8 cellular contexts compared by ENCODE assay signal in the genomic region with DNA sequence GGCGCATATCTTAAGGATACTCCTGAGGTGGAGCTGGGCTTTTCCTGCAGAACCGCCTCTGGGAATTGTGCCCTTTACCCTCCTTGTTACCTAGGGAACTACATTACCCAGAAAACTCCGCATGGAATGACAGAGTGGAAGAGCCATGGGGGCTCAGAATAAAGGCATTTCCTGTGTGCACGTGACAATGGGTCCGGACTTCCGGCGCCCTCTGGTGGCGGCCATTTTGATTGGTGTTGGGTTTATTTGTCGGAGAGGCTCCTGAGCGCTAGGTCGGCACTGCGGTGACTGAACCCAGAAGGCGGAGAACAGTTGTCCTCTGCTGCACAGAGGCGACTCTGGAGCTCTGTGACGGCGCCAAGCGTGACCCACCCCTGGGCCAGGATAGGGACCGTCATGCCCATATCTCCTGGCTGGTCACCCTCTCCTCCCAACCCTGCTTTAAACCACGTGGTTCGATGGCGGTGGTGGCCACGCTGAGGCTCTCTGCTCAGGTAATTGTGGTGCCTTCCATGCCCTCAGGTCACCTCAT. TPM values are rescaled to one million over a fixed set of nuclear protein-coding genes. Genes with fewer than 3 reads are reported as not detected.
A peak's percentile ranks its signal among the peaks of the same experiment; 100 is the strongest.
DNase-seq lines count a peak whose midpoint lies in the region; ATAC-seq, FAIRE-seq and TF ChIP-seq lines count a peak whose summit lies in the region.

A gene (plus strand): TSS at position 229 of the 532 bp plus-strand sequence. CDS start 230 bp downstream, at position 459.

- peaks cover 3% of the 10 kb centered on the region; the same call in 1 of the 2 replicates for H3K36me3 ChIP-seq in MM.1S (replicated peaks; ENCODE audit: insufficient read depth, low read length)
- no peaks in the 10 kb centered on the region for H3K36me3 ChIP-seq in upper lobe of left lung

- no peak within 1 kb of the TSS for H3K4me2 ChIP-seq in MM.1S (ENCODE audit: low read depth, low read length)

- WGBS in upper lobe of left lung, 2 donors: 33 to 54% methylated on average over 8 to 22 of the region's 22 CpGs

- H2AFZ ChIP-seq in MM.1S (ENCODE audit: low read length): no peak within 1 kb of the TSS

- no peak for TF ChIP-seq EP300 in upper lobe of left lung (IDR thresholded peaks at IDR 0.05)

- POLR2A ChIA-PET in naive thymus-derived CD8-positive, alpha-beta T cell (lab: Charles Lee): no interaction called here

- H3K9me3 Mint-ChIP-seq in naive thymus-derived CD8-positive, alpha-beta T cell: no peaks in the 10 kb centered on the region

- no peak for TF ChIP-seq POLR2A in upper lobe of left lung (IDR thresholded peaks at IDR 0.05)

- peaks cover 63% of the 10 kb centered on the region for H3K79me2 ChIP-seq in MM.1S (ENCODE audit: low read length)

- H3K4me3 ChIP-seq in MM.1S (ENCODE audit: low read length) (no peak within 1 kb of the TSS), upper lobe of left lung (peak within 1 kb of the TSS in 3 of 4 donors; percentile 36 to 50 (median 45))

- H3F3A ChIP-seq in MM.1S (ENCODE audit: insufficient read depth, low read length): no peaks in the 10 kb centered on the region

- H3K27me3 Mint-ChIP-seq in naive thymus-derived CD8-positive, alpha-beta T cell: no peaks in the 10 kb centered on the region

- H3K4me1 ChIP-seq in MM.1S (ENCODE audit: low read length) (no peaks in the 10 kb centered on the region), upper lobe of left lung (peaks cover 0 to 3% (median 0%) of the 10 kb centered on the region in 4 donors)

- peaks cover 0 to 37% (median 11%) of the 10 kb centered on the region in 3 donors for H3K36me3 Mint-ChIP-seq in naive thymus-derived CD8-positive, alpha-beta T cell

- peak; percentile 63 to 83 for ATAC-seq in naive thymus-derived CD8-positive, alpha-beta T cell
- peak; percentile 65 to 85 for ATAC-seq in upper lobe of left lung (ENCODE audit: low FRiP score in 2 of 2)

- TF ChIP-seq CTCF in MM.1S (IDR thresholded peaks at IDR 0.05; ENCODE audit: low read length) (peak; percentile 24), upper lobe of left lung (IDR thresholded peaks at IDR 0.05) (peak in 5 of 6 experiments; percentile 15 to 41 (median 33))

- H3K27ac ChIP-seq in MM.1S (ENCODE audit: low read length): no peak within 1 kb of the TSS
- peak within 1 kb of the TSS in 1 of 4 donors; percentile 69 for H3K27ac ChIP-seq in upper lobe of left lung

- H3K4me3 Mint-ChIP-seq in naive thymus-derived CD8-positive, alpha-beta T cell: peak within 1 kb of the TSS in 2 of 10 donors; percentile 12 to 68

- H3K27ac Mint-ChIP-seq in naive thymus-derived CD8-positive, alpha-beta T cell: peak within 1 kb of the TSS in 8 of 10 donors; percentile 10 to 76 (median 44)

- peaks cover 20 to 49% (median 27%) of the 10 kb centered on the region in 4 donors for H3K4me1 Mint-ChIP-seq in naive thymus-derived CD8-positive, alpha-beta T cell

- no peak within 1 kb of the TSS for H3K9ac ChIP-seq in MM.1S (ENCODE audit: low read length)

- H3K27me3 ChIP-seq in MM.1S (replicated peaks; ENCODE audit: insufficient read depth, low read length): no peaks in the 10 kb centered on the region
- H3K27me3 ChIP-seq in upper lobe of left lung: no peaks in the 10 kb centered on the region

- no peaks in the 10 kb centered on the region for H4K20me1 ChIP-seq in MM.1S (ENCODE audit: insufficient read depth, low read length)

- FAIRE-seq in frontal cortex (lab: Jason Lieb, UNC): no peak
- FAIRE-seq in GM19239 (lab: Jason Lieb, UNC): no peak

- H3K9me3 ChIP-seq in MM.1S (replicated peaks; ENCODE audit: insufficient read depth, low read length) (no peaks in the 10 kb centered on the region), upper lobe of left lung (no peaks in the 10 kb centered on the region)

- no peaks in the 10 kb centered on the region for H3K9me2 ChIP-seq in MM.1S (replicated peaks; ENCODE audit: insufficient read depth, low read length)

- DNase-seq in CD1c-positive myeloid dendritic cell (ENCODE audit: extremely low spot score) (peak; percentile 20), MM.1S (no peak), frontal cortex (ENCODE audit: low spot score in 2 of 2) (peak; percentile 52 to 69), upper lobe of left lung (peak in 1 of 2 donors; percentile 42), HCEC 1CT (no peak), GM19239 (ENCODE audit: insufficient read length, low spot score) (no peak)
- peak; percentile 79 for DNase-seq in activated effector memory CD4-positive, alpha-beta T cell treated with anti-CD3 and anti-CD28 coated beads, Interleukin-2, amount 50 U/mL, for 16 hours
- DNase-seq in naive thymus-derived CD8-positive, alpha-beta T cell: peak in 9 of 10 donors; percentile 14 to 75 (median 19)

RNA-seq across cellular contexts. Expression of the gene that starts here (rescaled TPM):
- total RNA-seq in frontal cortex (20.8 TPM), upper lobe of left lung (10 to 100 TPM; 10.2 to 32.5 (median 16.4) TPM)
- total RNA-seq in naive thymus-derived CD8-positive, alpha-beta T cell: 10 to 100 TPM; 29.1 to 29.9 TPM
- polyA plus RNA-seq in naive thymus-derived CD8-positive, alpha-beta T cell: 1 to 10 TPM in 1 of 3 donors, under 1 TPM in 2; 0.27 to 1.3 (median 0.76) TPM

Comparison
In these comparisons a context has a peak if more than half of its experiments do, and no peak if none do; other contexts are left out.
1. DNase-seq: peak in CD1c-positive myeloid dendritic cell (single experiment), activated effector memory CD4-positive, alpha-beta T cell treated with anti-CD3 and anti-CD28 coated beads, Interleukin-2, amount 50 U/mL, for 16 hours (single experiment), frontal cortex (2 of 2) and naive thymus-derived CD8-positive, alpha-beta T cell (9 of 10); none in MM.1S (single experiment), HCEC 1CT (single experiment) and GM19239 (single experiment).